Comparison of ENCODE assay signal across 3 cellular contexts in the genomic region with DNA sequence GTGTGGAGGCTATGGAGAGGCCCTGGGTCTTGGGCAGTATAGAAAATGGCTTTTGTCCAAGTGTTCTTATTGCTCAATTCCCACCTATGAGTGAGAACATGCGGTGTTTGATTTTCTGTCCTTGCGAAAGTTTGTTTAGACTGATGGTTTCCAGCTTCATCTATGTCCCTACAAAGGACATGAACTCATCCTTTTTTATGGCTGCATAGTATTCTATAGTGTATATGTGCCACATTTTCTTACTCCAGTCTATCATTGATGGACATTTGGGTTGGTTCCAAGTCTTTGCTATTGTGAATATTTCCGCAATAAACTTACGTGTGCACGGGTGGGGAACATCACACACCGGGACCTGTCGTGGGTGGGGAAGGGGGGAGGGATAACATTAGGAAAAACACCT. TPM values are rescaled to one million over a fixed set of nuclear protein-coding genes. Genes with fewer than 3 reads are reported as not detected.
"Had no signal": no experiment of that assay in that cellular context is flagged by ENCODE, and none has a peak within 500 bp of the region (broad histone marks: within the 10 kb centered on the region; RNA-seq: fewer than 3 reads in every experiment).

No MANE protein-coding gene starts in this region.

RNA-seq across cellular contexts. Expression of a gene that starts 10.6 kb away (rescaled TPM):
- total RNA-seq: activated T-helper 1 cell treated with anti-CD3 and anti-CD28 coated beads, Interleukin-12 subunit alpha, Interleukin-12 subunit beta, Interleukin-2, Interleukin-4 antibody, amounts not matched to agents 30 ng/mL and 10 ng/mL and 1 ng/mL, durations not matched to agents 14 hours and 24 hours and 36 hours; bronchial epithelial cell; fibroblast of villous mesenchyme had no signal

RNA-seq across cellular contexts. Expression of a gene that starts 42.5 kb away (rescaled TPM):
- total RNA-seq: activated T-helper 1 cell treated with anti-CD3 and anti-CD28 coated beads, Interleukin-12 subunit alpha, Interleukin-12 subunit beta, Interleukin-2, Interleukin-4 antibody, amounts not matched to agents 30 ng/mL and 10 ng/mL and 1 ng/mL, durations not matched to agents 14 hours and 24 hours and 36 hours; bronchial epithelial cell; fibroblast of villous mesenchyme had no signal
